Comparison of ENCODE assay signal across 8 cellular contexts in the genomic region with DNA sequence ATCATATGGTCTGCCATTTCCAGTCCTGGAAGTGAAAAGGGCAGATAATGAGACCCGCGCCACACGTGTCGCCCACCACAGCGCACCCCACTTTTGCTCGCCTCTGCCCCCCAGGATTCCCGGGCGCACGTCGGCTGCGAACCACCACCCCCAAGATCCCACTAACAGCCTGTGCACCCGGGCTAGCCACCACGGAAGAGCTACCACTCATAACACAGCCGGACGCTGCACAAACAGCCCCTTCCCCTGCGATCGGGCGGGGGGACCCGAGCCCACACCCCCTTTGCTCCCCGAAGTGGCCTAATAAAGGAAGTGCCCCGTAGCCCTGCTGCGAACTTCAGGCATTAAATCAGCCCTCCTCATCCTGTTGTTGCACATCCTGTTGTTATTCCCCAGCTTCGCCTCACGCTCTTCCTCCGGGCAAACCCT. TPM values are rescaled to one million over a fixed set of nuclear protein-coding genes. Genes with fewer than 3 reads are reported as not detected.
DNase-seq lines count a peak whose midpoint lies in the region; ATAC-seq, FAIRE-seq and TF ChIP-seq lines count a peak whose summit lies in the region.

No MANE protein-coding gene starts in this region.

- H3K4me3 ChIP-seq in A549 (peak overlapping the region; percentile 83), KMS-11 (IDR thresholded peaks at IDR 0.05; ENCODE audit: insufficient read depth, low read depth, low read length) (no peak overlapping the region), mesodermal cell (ENCODE audit: extremely low read depth, insufficient read depth, low read length, poor library complexity, severe bottlenecking) (peak overlapping the region; percentile 97), uterus (peak overlapping the region; percentile 80 to 89)

- intact Hi-C loops in uterus (cut with DNase I; ENCODE audit: low total_unique reads), result loop anchor here (2.0 to 10.0 kb wide), 2 partner anchors 151 to 221 kb away; no protein-coding TSS in a partner anchor

- no peaks in the 10 kb centered on the region for H3K9me3 ChIP-seq in A549
- H3K9me3 ChIP-seq in mesodermal cell (ENCODE audit: control insufficient read depth, low read length), result no peaks in the 10 kb centered on the region
- no peaks in the 10 kb centered on the region for H3K9me3 ChIP-seq in uterus

- CTCF ChIA-PET in A549 (lab: Yijun Ruan, JAX), result interaction anchor here (0.6 to 1.7 kb wide), 7 partner anchors 9 to 1548 kb away, joined by 3 to 5 read pairs (median 3); no protein-coding TSS in a partner anchor

- H3K79me2 ChIP-seq in KMS-11 (ENCODE audit: insufficient read depth, low read depth), result peaks cover 37% of the 10 kb centered on the region

- H3K4me2 ChIP-seq in A549 (peak overlapping the region; percentile 81), KMS-11 (peak overlapping the region; percentile 61)

- H3K36me3 ChIP-seq in KMS-11 (ENCODE audit: insufficient read depth) (no peaks in the 10 kb centered on the region), mesodermal cell (ENCODE audit: control insufficient read depth, insufficient read depth, low read length) (peaks cover 28% of the 10 kb centered on the region), uterus (no peaks in the 10 kb centered on the region)

- H3K27ac ChIP-seq in A549 (peak overlapping the region; percentile 95 to 100), KMS-11 (peak overlapping the region; percentile 100), mesodermal cell (ENCODE audit: low read depth, low read length, severe bottlenecking) (peak overlapping the region; percentile 96), uterus (peak overlapping the region; percentile 95 to 99)

- 4% methylated on average over 6 of the region's 25 CpGs for WGBS in A549 (ENCODE audit: missing lambda C conversion rate)
- 0% methylated on average over 23 to 25 of the region's 25 CpGs for WGBS in mesodermal cell (ENCODE audit: insufficient coverage in 2 of 2), 2 experiments

- TF ChIP-seq CTCF in A549 (IDR thresholded peaks at IDR 0.05) (no peak), KMS-11 (conservative IDR thresholded peaks at IDR 0.05; ENCODE audit: low read depth, low read length) (no peak), uterus (IDR thresholded peaks at IDR 0.05) (no peak)

- ATAC-seq in A549 (peak in 1 of 2 experiments; percentile 59; a peak in 4 of 6 replicates), GM18909 (IDR thresholded peaks at IDR 0.05; ENCODE audit: poor library complexity, unreplicated experiment) (peak; percentile 11)
- ATAC-seq in central memory CD8-positive, alpha-beta T cell (replicated peaks; ENCODE audit: extremely low read depth, poor library complexity, severe bottlenecking), result peak; percentile 1

- peak overlapping the region; percentile 100 for H3K9ac ChIP-seq in KMS-11

- H2AFZ ChIP-seq in KMS-11 (ENCODE audit: low read depth), result no peak overlapping the region

- no peaks in the 10 kb centered on the region for H3K27me3 Mint-ChIP-seq in central memory CD8-positive, alpha-beta T cell

- H3K4me1 Mint-ChIP-seq in central memory CD8-positive, alpha-beta T cell, result peaks cover 53% of the 10 kb centered on the region

- no peaks in the 10 kb centered on the region for H3K9me3 Mint-ChIP-seq in central memory CD8-positive, alpha-beta T cell

- peak overlapping the region; percentile 100 for H3K27ac Mint-ChIP-seq in central memory CD8-positive, alpha-beta T cell (ENCODE audit: low read depth)

- peak overlapping the region; percentile 100 for H3K4me3 Mint-ChIP-seq in central memory CD8-positive, alpha-beta T cell

- TF ChIP-seq EP300 in A549 (IDR thresholded peaks at IDR 0.05), result no peak

- POLR2A ChIA-PET in A549 (lab: Yijun Ruan, JAX), result interaction anchor here (0.8 to 4.3 kb wide), 35 partner anchors 10 to 1918 kb away, joined by 3 to 23 read pairs (median 4); no protein-coding TSS in a partner anchor

- peak in 1 of 2 experiments; percentile 3 for DNase-seq in A549 (ENCODE audit: low read depth in 1 of 2, low spot score in 1 of 2)
- DNase-seq in central memory CD8-positive, alpha-beta T cell (ENCODE audit: low spot score in 2 of 2), result no peak
- peak in 1 of 2 donors; percentile 28 for DNase-seq in uterus
- no peak for DNase-seq in globus pallidus (ENCODE audit: low spot score)
- DNase-seq in retina, result no peak

- peaks cover 7% of the 10 kb centered on the region for H4K20me1 ChIP-seq in KMS-11 (ENCODE audit: insufficient read depth)

- TF ChIP-seq POLR2A in A549 (IDR thresholded peaks at IDR 0.05; ENCODE audit: low read length), result no peak
- no peak for TF ChIP-seq POLR2A in uterus (IDR thresholded peaks at IDR 0.05)

- FAIRE-seq in A549 (lab: Jason Lieb, UNC), result no peak

- no peak for TF ChIP-seq RAD21 in A549 (conservative IDR thresholded peaks at IDR 0.05 in 1 of 2, IDR thresholded peaks at IDR 0.05 in 1 of 2)

- H3K27me3 ChIP-seq in KMS-11 (ENCODE audit: insufficient read depth, low read depth), result no peaks in the 10 kb centered on the region
- H3K27me3 ChIP-seq in uterus, result no peaks in the 10 kb centered on the region

- H3K4me1 ChIP-seq in A549 (peaks cover 48% of the 10 kb centered on the region), KMS-11 (ENCODE audit: low read depth, poor library complexity, severe bottlenecking) (peaks cover 37% of the 10 kb centered on the region), mesodermal cell (ENCODE audit: control insufficient read depth, insufficient read depth, low read length, poor library complexity, severe bottlenecking) (peaks cover 31% of the 10 kb centered on the region), uterus (peaks cover 0 to 4% of the 10 kb centered on the region in 2 donors)

- H3K36me3 Mint-ChIP-seq in central memory CD8-positive, alpha-beta T cell (ENCODE audit: insufficient read depth), result peaks cover 43% of the 10 kb centered on the region

TF ChIP-seq in A549, 52 proteins besides CTCF, POLR2A, EP300 and RAD21:
- TF ChIP-seq, protein P1, sequence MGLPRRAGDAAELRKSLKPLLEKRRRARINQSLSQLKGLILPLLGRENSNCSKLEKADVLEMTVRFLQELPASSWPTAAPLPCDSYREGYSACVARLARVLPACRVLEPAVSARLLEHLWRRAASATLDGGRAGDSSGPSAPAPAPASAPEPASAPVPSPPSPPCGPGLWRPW (IDR thresholded peaks at IDR 0.05), result no peak
- no peak for TF ChIP-seq HEYL (CRISPR knock-in tag; IDR thresholded peaks at IDR 0.05)

RNA-seq across cellular contexts. Expression of a gene that starts 0.5 kb away (rescaled TPM):
- polyA plus RNA-seq in A549 (2011; rRNA removed) (7.1 and 9.3 TPM in 2 replicates), A549 (2017; fragmentation: RNase III; extraction: RNeasy Plus Mini Kit Qiagen cat#74134 plus additional on column Dnase treatment) (6.4 to 8.2 TPM (median 6.8 TPM) in 3 replicates)
- 14.4 and 21.3 TPM in 2 replicates for polyA plus RNA-seq in A549 (2012; cell fraction: cytosol; rRNA removed)
- 24.4 and 38.8 TPM in 2 replicates for polyA plus RNA-seq in A549 (2012; cell fraction: nucleus; rRNA removed)
- polyA minus RNA-seq in A549 (2011; rRNA and poly(A)+ RNA removed), result 2.7 and 3.6 TPM in 2 replicates
- polyA plus RNA-seq in mesodermal cell (2013, experiment 1 of 2), result 203 TPM
- 188 TPM for polyA plus RNA-seq in mesodermal cell (2013, experiment 2 of 2)
- 100 to 1,000 TPM in 3 of 4 donors, 10 to 100 TPM in 1; 53.4 to 260 (median 159) TPM for total RNA-seq in uterus
